In the genomic region with DNA sequence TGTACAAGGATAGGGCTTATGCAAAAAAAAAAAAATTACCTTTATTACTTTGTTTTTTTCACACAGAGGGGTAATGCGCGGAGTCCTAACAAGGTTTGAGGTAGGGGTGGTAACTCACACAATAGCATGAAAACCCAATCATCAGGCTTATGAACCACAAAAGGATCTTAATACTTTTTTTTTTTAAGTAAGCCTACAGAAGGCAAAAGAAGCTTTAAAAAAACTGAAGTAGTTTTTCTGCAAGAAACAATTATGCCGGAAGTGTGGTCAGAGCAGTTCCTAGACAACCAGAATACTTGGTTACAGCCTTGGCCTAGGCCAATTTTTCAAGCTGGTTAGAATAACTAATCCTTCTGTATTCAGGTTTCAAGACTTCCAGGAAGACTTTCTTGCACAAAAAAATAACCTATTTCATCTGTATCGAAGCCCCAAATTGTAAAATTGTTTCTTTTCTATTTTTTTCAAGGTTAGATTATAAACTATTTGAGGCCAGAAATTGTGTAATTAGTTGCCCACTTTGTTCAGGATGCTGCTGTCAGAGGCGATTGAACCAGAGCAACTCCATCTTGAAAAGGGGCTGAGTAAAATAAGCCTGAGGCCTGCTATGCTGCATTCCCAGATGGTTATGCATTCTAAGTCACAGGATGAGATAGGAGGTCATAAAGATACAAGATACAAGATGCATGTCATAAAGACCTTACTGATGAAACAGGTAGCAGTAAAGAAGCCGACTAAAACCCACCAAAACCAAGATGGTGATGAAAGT, we compare ENCODE assay signal across 25 cellular contexts. TPM values are rescaled to one million over a fixed set of nuclear protein-coding genes. Genes with fewer than 3 reads are reported as not detected.
A peak's percentile ranks its signal among the peaks of the same experiment; 100 is the strongest.
DNase-seq lines count a peak whose midpoint lies in the region; TF ChIP-seq lines count a peak whose summit lies in the region.
"Had no signal": no experiment of that assay in that cellular context is flagged by ENCODE, and none has a peak within 500 bp of the region (broad histone marks: within the 10 kb centered on the region; RNA-seq: fewer than 3 reads in every experiment).

No MANE protein-coding gene starts in this region.

- H3K4me3 ChIP-seq in Jurkat, Clone E6-1 (ENCODE audit: low read length): no peak overlapping the region
- H3K4me3 ChIP-seq in NB4 (ENCODE audit: low read depth, low read length): no peak overlapping the region

- TF ChIP-seq POLR2A in NB4 (IDR thresholded peaks at IDR 0.05; ENCODE audit: extremely low read depth, insufficient read length): no peak

- TF ChIP-seq CTCF in NB4 (IDR thresholded peaks at IDR 0.05; ENCODE audit: low read depth, low read length): no peak

- no peak overlapping the region for H3K27ac ChIP-seq in substantia nigra (ENCODE audit: low read depth, low read length, poor library complexity, severe bottlenecking)
- H3K27ac ChIP-seq: BLaER1, suprapubic skin had no signal

- DNase-seq in AML-193 (lab: John Stamatoyannopoulos, UW) (peak; percentile 77 to 85), NB4 (ENCODE audit: low read depth) (peak; percentile 47), NCI-H2227 (lab: John Stamatoyannopoulos, UW; ENCODE audit: unreplicated experiment) (no peak), NCI-H2171 (lab: John Stamatoyannopoulos, UW) (no peak), D341Med (ENCODE audit: low spot score) (no peak), substantia nigra (lab: John Stamatoyannopoulos, UW) (no peak)
- DNase-seq in Jurkat, Clone E6-1 (ENCODE audit: low read depth, low spot score): peak; percentile 64
- DNase-seq in central memory CD4-positive, alpha-beta T cell: peak; percentile 13
- DNase-seq: ACHN; activated B cell treated with CpG ODN at 0.5 μM for 24 hours; activated CD4-positive, alpha-beta T cell treated with anti-CD3 and anti-CD28 coated beads, Interleukin-2, amount 50 U/mL, for 1 hour; activated naive CD4-positive, alpha-beta T cell treated with anti-CD3 and anti-CD28 coated beads for 36 hours; amygdala; heart right ventricle; KG1; left cardiac atrium; NCI-H2029 treated with DMSO at 0.1 percent for 48 hours; NCI-H345; NCI-H748 treated with DMSO at 0.1 percent for 48 hours; Right ventricle myocardium superior; stimulated activated CD4-positive, alpha-beta T cell treated with anti-CD3 and anti-CD28 coated beads, Interleukin-4, amount 100 ng/mL, for 4 hours; T1000; upper lobe of right lung had no signal

RNA-seq across cellular contexts. Expression of gene GNS, which starts 1.8 kb away (rescaled TPM):
- 15.9 TPM for polyA plus RNA-seq in Jurkat, Clone E6-1 (2012; ENCODE audit: insufficient read depth, insufficient read length)

Comparison
In these comparisons a context has a peak if more than half of its experiments do, and no peak if none do; other contexts are left out.
1. DNase-seq: peak in AML-193 (2 of 2), Jurkat, Clone E6-1 (single experiment), NB4 (single experiment) and central memory CD4-positive, alpha-beta T cell (single experiment); none in NCI-H2227 (single experiment), NCI-H2171 (single experiment), D341Med (single experiment) and substantia nigra (0 of 49).